8 cellular contexts compared by ENCODE assay signal in genomic region chr11:64970731-64971151, GRCh38. TPM values are rescaled to one million over a fixed set of nuclear protein-coding genes. Genes with fewer than 3 reads are reported as not detected.
A peak's percentile ranks its signal among the peaks of the same experiment; 100 is the strongest.
DNase-seq lines count a peak whose midpoint lies in the region; TF ChIP-seq lines count a peak whose summit lies in the region.
"Had no signal": no experiment of that assay in that cellular context is flagged by ENCODE, and none has a peak within 500 bp of the region (broad histone marks: within the 10 kb centered on the region; RNA-seq: fewer than 3 reads in every experiment).

No MANE protein-coding gene starts in this region.

- H3K36me3 Mint-ChIP-seq in activated naive CD4-positive, alpha-beta T cell treated with anti-CD3 and anti-CD28 coated beads, Interleukin-2, amount 50 U/mL, for 24 hours: no peaks in the 10 kb centered on the region
- H3K36me3 Mint-ChIP-seq in endodermal cell (ENCODE audit: low read depth): no peaks in the 10 kb centered on the region

- peak overlapping the region; percentile 95 for H3K27ac Mint-ChIP-seq in activated naive CD4-positive, alpha-beta T cell treated with anti-CD3 and anti-CD28 coated beads, Interleukin-2, amount 50 U/mL, for 24 hours
- H3K27ac Mint-ChIP-seq in endodermal cell: no peak overlapping the region

- 90 to 96% methylated on average over 7 to 8 of the region's 8 CpGs for WGBS in endodermal cell (ENCODE audit: insufficient coverage in 1 of 2, insufficient read length in 1 of 2), 2 experiments
- 89 to 92% (median 92%) methylated on average over 8 of the region's 8 CpGs for WGBS in ovary, 3 donors

- DNase-seq in PC-9 (peak; percentile 79 to 98), endodermal cell (no peak), SIG-M5 treated with dmso at 0.1 percent for 504 hours (lab: John Stamatoyannopoulos, UW; ENCODE audit: unreplicated experiment) (no peak), ovary (no peak)
- peak; percentile 7 to 15 for DNase-seq in stimulated activated CD4-positive, alpha-beta T cell treated with anti-CD3 and anti-CD28 coated beads, Interleukin-1b, Interleukin-23, amount 100 ng/mL, for 4 hours (ENCODE audit: low read depth in 2 of 2)
- DNase-seq: NCI-H446 treated with DMSO at 0.1 percent for 48 hours had no signal

- no TSS peak for BruUV-seq in PC-9 (replicated peaks; lab: Mats Ljungman, UMichigan)

- POLR2A ChIA-PET in PC-9 (lab: Charles Lee; ENCODE audit: unreplicated experiment): interaction anchor here (0.6 kb wide), 1 partner anchor 45 kb away, joined by 30 read pairs; no protein-coding TSS in a partner anchor

- no peaks in the 10 kb centered on the region for H3K27me3 Mint-ChIP-seq in activated naive CD4-positive, alpha-beta T cell treated with anti-CD3 and anti-CD28 coated beads, Interleukin-2, amount 50 U/mL, for 24 hours
- H3K27me3 Mint-ChIP-seq in endodermal cell (ENCODE audit: insufficient read depth): peaks cover 47% of the 10 kb centered on the region

- no peaks in the 10 kb centered on the region for H3K9me3 Mint-ChIP-seq in activated naive CD4-positive, alpha-beta T cell treated with anti-CD3 and anti-CD28 coated beads, Interleukin-2, amount 50 U/mL, for 24 hours
- peaks cover 7% of the 10 kb centered on the region for H3K9me3 Mint-ChIP-seq in endodermal cell

- no peaks in the 10 kb centered on the region for H3K79me2 ChIP-seq in PC-9 (ENCODE audit: low read depth)

- no peaks in the 10 kb centered on the region for H4K20me1 ChIP-seq in PC-9 (ENCODE audit: insufficient read depth)

- H3K4me1 ChIP-seq in PC-9 (replicated peaks; ENCODE audit: insufficient read depth) (peaks cover 26% of the 10 kb centered on the region), endodermal cell (ENCODE audit: control insufficient read depth, insufficient read depth, low read length) (no peaks in the 10 kb centered on the region), ovary (ENCODE audit: insufficient read depth) (peaks cover 3% of the 10 kb centered on the region)

- no peak overlapping the region for H3K9ac ChIP-seq in endodermal cell (ENCODE audit: extremely low read depth, low read length, poor library complexity, severe bottlenecking)

- no peak overlapping the region for H2AFZ ChIP-seq in PC-9

- H3K4me3 ChIP-seq in PC-9 (no peak overlapping the region; the same call in 1 of the 2 replicates), endodermal cell (ENCODE audit: low read length) (no peak overlapping the region), ovary (no peak overlapping the region)

- no peaks in the 10 kb centered on the region for H3K36me3 ChIP-seq in PC-9 (ENCODE audit: low read depth)
- no peaks in the 10 kb centered on the region for H3K36me3 ChIP-seq in endodermal cell (ENCODE audit: control insufficient read depth, insufficient read depth, low read length)
- no peaks in the 10 kb centered on the region for H3K36me3 ChIP-seq in ovary

- H3K9me3 ChIP-seq in PC-9 (ENCODE audit: insufficient read depth, low read depth) (no peaks in the 10 kb centered on the region), endodermal cell (ENCODE audit: control insufficient read depth, low read length) (no peaks in the 10 kb centered on the region), ovary (peaks cover 0 to 4% of the 10 kb centered on the region in 2 donors)

- H3K27ac ChIP-seq in PC-9 (peak overlapping the region; percentile 95), endodermal cell (ENCODE audit: low read depth, low read length) (no peak overlapping the region), ovary (no peak overlapping the region)

- intact Hi-C loops in PC-9 (cut with micrococcal nuclease; ENCODE audit: unreplicated experiment) (loop anchor here (1.0 to 2.0 kb wide), 3 partner anchors 36 to 54 kb away; partner anchors contain the start of genes ATG2A and PPP2R5B), ovary (cut with DNase I) (no loop called here)

- no peaks in the 10 kb centered on the region for H3K9me2 ChIP-seq in PC-9 (ENCODE audit: insufficient read depth)

- CTCF ChIA-PET in PC-9 (lab: Charles Lee): interaction anchor here (0.7 kb wide), 1 partner anchor 475 kb away, joined by 3 read pairs; no protein-coding TSS in a partner anchor

- H3F3A ChIP-seq in PC-9 (ENCODE audit: insufficient read depth, low read depth): peaks cover 28% of the 10 kb centered on the region

- H3K27me3 ChIP-seq in PC-9 (ENCODE audit: insufficient read depth, low read depth) (no peaks in the 10 kb centered on the region), endodermal cell (ENCODE audit: control insufficient read depth, insufficient read depth, low read length, poor library complexity, severe bottlenecking) (no peaks in the 10 kb centered on the region), ovary (no peaks in the 10 kb centered on the region)

- TF ChIP-seq EP300 in ovary (IDR thresholded peaks at IDR 0.05): no peak

- TF ChIP-seq POLR2A in ovary (IDR thresholded peaks at IDR 0.05): no peak

- peak overlapping the region; percentile 75 for H3K4me2 ChIP-seq in PC-9

- peaks cover 11% of the 10 kb centered on the region for H3K4me1 Mint-ChIP-seq in activated naive CD4-positive, alpha-beta T cell treated with anti-CD3 and anti-CD28 coated beads, Interleukin-2, amount 50 U/mL, for 24 hours
- H3K4me1 Mint-ChIP-seq in endodermal cell: no peaks in the 10 kb centered on the region

- no peak for TF ChIP-seq CTCF in PC-9 (conservative IDR thresholded peaks at IDR 0.05)
- no peak for TF ChIP-seq CTCF in endodermal cell (conservative IDR thresholded peaks at IDR 0.05)
- TF ChIP-seq CTCF in ovary (IDR thresholded peaks at IDR 0.05): no peak

- H3K4me3 Mint-ChIP-seq in activated naive CD4-positive, alpha-beta T cell treated with anti-CD3 and anti-CD28 coated beads, Interleukin-2, amount 50 U/mL, for 24 hours: peak overlapping the region; percentile 83
- no peak overlapping the region for H3K4me3 Mint-ChIP-seq in endodermal cell

RNA-seq across cellular contexts. Expression of gene MAJIN, which starts 1.2 kb away (rescaled TPM):
- 4.5 and 7.1 TPM in 2 replicates for total RNA-seq in PC-9 (2021)
- not detected for total RNA-seq in endodermal cell
- not detected for polyA plus RNA-seq in endodermal cell (2013, experiment 1 of 2)
- polyA plus RNA-seq in endodermal cell (2013, experiment 2 of 2): not detected
- under 1 TPM in 1 of 7 donors, not detected in 6; 0.46 TPM for total RNA-seq in ovary
- not detected for polyA plus RNA-seq in ovary
- total RNA-seq: lower leg skin had no signal

RNA-seq across cellular contexts. Expression of gene BATF2, which starts 26.0 kb away (rescaled TPM):
- total RNA-seq in PC-9 (2021) (0.46 and 1.2 TPM in 2 replicates), endodermal cell (under 1 TPM in 1 of 2 donors, not detected in 1; 0.27 TPM), ovary (1 to 10 TPM; 1.4 to 3.4 (median 2.3) TPM)
- polyA plus RNA-seq in endodermal cell (2013, experiment 1 of 2): 0.25 TPM
- polyA plus RNA-seq in endodermal cell (2013, experiment 2 of 2): 0.17 TPM
- polyA plus RNA-seq in ovary: 1 to 10 TPM; 1.5 to 2.8 TPM

RNA-seq across cellular contexts. Expression of gene GPHA2, which starts 35.0 kb away (rescaled TPM):
- total RNA-seq in PC-9 (2021): 1.0 and 2.1 TPM in 2 replicates
- under 1 TPM in 1 of 2 donors, not detected in 1; 0.77 TPM for total RNA-seq in endodermal cell
- polyA plus RNA-seq in endodermal cell (2013, experiment 1 of 2): 0.32 TPM
- not detected for polyA plus RNA-seq in endodermal cell (2013, experiment 2 of 2)
- total RNA-seq in ovary: 1 to 10 TPM in 3 of 7 donors, under 1 TPM in 3, not detected in 1; 0.45 to 1.6 (median 0.88) TPM
- under 1 TPM in 1 of 2 donors, not detected in 1; 0.58 TPM for polyA plus RNA-seq in ovary
- total RNA-seq: lower leg skin had no signal

RNA-seq across cellular contexts. Expression of gene ARL2, which starts 43.2 kb away (rescaled TPM):
- total RNA-seq in PC-9 (2021) (97.5 and 106 TPM in 2 replicates), endodermal cell (100 to 1,000 TPM; 127 to 199 TPM), ovary (100 to 1,000 TPM in 4 of 7 donors, 10 to 100 TPM in 3; 77.3 to 147 (median 101) TPM)
- polyA plus RNA-seq in endodermal cell (2013, experiment 1 of 2): 160 TPM
- polyA plus RNA-seq in endodermal cell (2013, experiment 2 of 2): 144 TPM
- polyA plus RNA-seq in ovary: 10 to 100 TPM; 60.9 to 86.3 TPM

RNA-seq across cellular contexts. Expression of gene PPP2R5B, which starts 46.3 kb away (rescaled TPM):
- 13.7 and 13.9 TPM in 2 replicates for total RNA-seq in PC-9 (2021)
- 1 to 10 TPM; 2.8 to 3.3 TPM for total RNA-seq in endodermal cell
- polyA plus RNA-seq in endodermal cell (2013, experiment 1 of 2): 17.4 TPM
- polyA plus RNA-seq in endodermal cell (2013, experiment 2 of 2): 14.3 TPM
- 10 to 100 TPM in 5 of 7 donors, 1 to 10 TPM in 2; 9.0 to 12.8 (median 12.2) TPM for total RNA-seq in ovary
- 10 to 100 TPM in 1 of 2 donors, 1 to 10 TPM in 1; 8.0 to 16.2 TPM for polyA plus RNA-seq in ovary

Comparison
In these comparisons a context has a peak if more than half of its experiments do, and no peak if none do; other contexts are left out.
1. DNase-seq: peak in PC-9 (2 of 2) and stimulated activated CD4-positive, alpha-beta T cell treated with anti-CD3 and anti-CD28 coated beads, Interleukin-1b, Interleukin-23, amount 100 ng/mL, for 4 hours (2 of 2); none in endodermal cell (single experiment), SIG-M5 treated with dmso at 0.1 percent for 504 hours (single experiment) and ovary (0 of 5).